Comparison of ENCODE assay signal across 23 cellular contexts in the genomic region with DNA sequence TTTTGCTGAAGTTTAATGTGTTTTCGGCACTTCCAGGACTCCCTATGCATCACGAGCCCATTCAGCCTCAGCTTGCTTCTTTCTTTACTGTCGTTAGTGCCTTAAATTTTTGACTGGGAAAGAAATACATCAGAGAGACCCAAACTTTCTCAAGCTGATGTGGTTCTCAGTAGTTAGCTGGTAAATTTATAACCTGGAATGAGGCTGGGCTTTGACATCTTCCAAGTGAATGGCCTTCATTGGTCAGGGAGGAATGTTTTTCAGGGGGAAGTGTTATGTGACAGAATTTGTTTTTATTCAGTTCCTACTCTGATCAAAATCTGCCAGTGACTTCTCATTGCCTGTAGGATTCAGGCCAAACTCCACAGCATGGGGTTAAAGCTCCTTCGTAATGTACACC.
"Had no signal": no experiment of that assay in that cellular context is flagged by ENCODE, and none has a peak within 500 bp of the region (broad histone marks: within the 10 kb centered on the region; RNA-seq: fewer than 3 reads in every experiment).

No MANE protein-coding gene starts in this region.

- H3K36me3 ChIP-seq: cardiac muscle cell, colonic mucosa, left ventricle myocardium inferior, spleen, suprapubic skin, tibial artery had no signal

- H3K4me3 Mint-ChIP-seq: activated B cell treated with CpG ODN at 0.5 μM for 24 hours; activated CD8-positive, alpha-beta T cell treated with anti-CD3 and anti-CD28 coated beads for 36 hours; brain; immature natural killer cell; natural killer cell; T-cell had no signal

- FAIRE-seq: endometrium had no signal

- H3K36me3 Mint-ChIP-seq: activated naive CD4-positive, alpha-beta T cell treated with anti-CD3 and anti-CD28 coated beads, Interleukin-2, amount 50 U/mL, for 72 hours; brain; immature natural killer cell; natural killer cell; T-cell had no signal

- H3K27me3 Mint-ChIP-seq: activated CD8-positive, alpha-beta T cell treated with anti-CD3 and anti-CD28 coated beads for 36 hours had no signal

- H3K4me3 ChIP-seq: cardiac muscle cell, colonic mucosa, left ventricle myocardium inferior, lung, spleen, suprapubic skin, tibial artery had no signal

- H3K4me1 Mint-ChIP-seq: activated B cell treated with CpG ODN at 0.5 μM for 24 hours, brain, immature natural killer cell, natural killer cell had no signal

- ATAC-seq: activated CD8-positive, alpha-beta T cell treated with anti-CD3 and anti-CD28 coated beads for 36 hours; natural killer cell; right cardiac atrium; T-cell had no signal

- H3K9me3 ChIP-seq: colonic mucosa, left ventricle myocardium inferior, suprapubic skin, tibial artery had no signal

- DNase-seq: activated B cell treated with CpG ODN at 0.5 μM for 24 hours; activated CD4-positive, alpha-beta T cell treated with anti-CD3 and anti-CD28 coated beads, Interleukin-2, amount 50 U/mL, for 1 hour; activated CD8-positive, alpha-beta T cell treated with anti-CD3 and anti-CD28 coated beads for 36 hours; activated naive CD4-positive, alpha-beta T cell; activated T-cell treated with anti-CD3 and anti-CD28 coated beads, Interleukin-2, amount 50 U/mL, for 48 hours; cerebellar nuclear complex; colonic mucosa; effector CD8-positive, alpha-beta T cell; immature natural killer cell; left ventricle myocardium inferior; natural killer cell; right cardiac atrium; spleen; stimulated activated naive CD4-positive, alpha-beta T cell; T-cell; tibial artery had no signal

- H3K27ac ChIP-seq: cardiac muscle cell, colonic mucosa, epithelial cell of prostate, left ventricle myocardium inferior, spleen, suprapubic skin, tibial artery had no signal

- H3K4me1 ChIP-seq: colonic mucosa, left ventricle myocardium inferior, spleen, suprapubic skin, tibial artery had no signal

- H3K27ac Mint-ChIP-seq: activated B cell treated with CpG ODN at 0.5 μM for 24 hours; activated CD8-positive, alpha-beta T cell treated with anti-CD3 and anti-CD28 coated beads for 36 hours; activated naive CD4-positive, alpha-beta T cell treated with anti-CD3 and anti-CD28 coated beads, Interleukin-2, amount 50 U/mL, for 72 hours; brain; immature natural killer cell; natural killer cell; T-cell had no signal

- H3K9me3 Mint-ChIP-seq: activated B cell treated with CpG ODN at 0.5 μM for 24 hours; activated CD8-positive, alpha-beta T cell treated with anti-CD3 and anti-CD28 coated beads for 36 hours; brain; natural killer cell had no signal

- H3K27me3 ChIP-seq: cardiac muscle cell, colonic mucosa, spleen, suprapubic skin, tibial artery had no signal
